In the genomic region with DNA sequence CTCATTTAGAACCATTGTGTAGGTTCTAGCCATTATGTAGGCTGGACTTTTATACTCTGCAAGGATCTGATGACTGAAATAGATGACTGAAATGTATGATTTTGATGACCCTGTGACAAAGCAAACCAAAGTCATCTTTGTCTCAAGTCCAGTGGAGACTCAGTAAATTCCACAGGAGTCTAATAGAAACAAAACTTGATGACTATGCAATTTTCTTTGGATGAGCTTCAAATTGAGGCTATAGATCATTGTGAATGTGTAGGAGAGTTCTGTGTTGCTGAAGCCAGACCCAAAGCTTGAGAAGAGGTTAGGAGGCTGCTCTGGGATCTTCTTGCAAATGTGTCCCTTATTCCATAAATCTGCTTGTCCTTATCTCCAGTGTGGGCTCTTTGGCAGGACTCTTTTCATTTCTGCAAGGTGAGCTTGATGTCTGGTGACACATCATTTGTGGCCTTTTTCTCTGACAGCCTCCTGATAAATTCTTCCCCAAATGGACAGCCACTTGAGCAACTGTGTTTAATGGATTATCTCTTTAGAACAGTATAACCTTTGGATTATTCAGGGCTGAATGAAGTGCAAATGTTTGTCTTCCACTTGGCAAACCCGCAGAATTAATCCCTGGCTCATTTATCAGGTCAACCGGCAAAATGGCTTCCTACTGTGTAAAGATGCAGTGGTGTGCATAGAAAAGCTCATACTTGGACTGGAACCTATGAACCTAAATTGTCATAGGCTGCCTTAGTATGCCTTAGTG, we compare ENCODE assay signal across 12 cellular contexts.
DNase-seq lines count a peak whose midpoint lies in the region; ATAC-seq, FAIRE-seq and TF ChIP-seq lines count a peak whose summit lies in the region.
"Had no signal": no experiment of that assay in that cellular context is flagged by ENCODE, and none has a peak within 500 bp of the region (broad histone marks: within the 10 kb centered on the region; RNA-seq: fewer than 3 reads in every experiment).

No MANE protein-coding gene starts in this region.

- 64% methylated on average over 2 of the region's 2 CpGs for WGBS in SK-N-SH (ENCODE audit: low lambda C conversion rate)

- H3K9ac ChIP-seq in neural progenitor cell (no peak overlapping the region), SK-N-SH (no peak overlapping the region)

- H3K27ac Mint-ChIP-seq in neural progenitor cell = no peak overlapping the region
- no peak overlapping the region for H3K27ac Mint-ChIP-seq in endothelial cell (ENCODE audit: unreplicated experiment)
- H3K27ac Mint-ChIP-seq: B cell, CD14-positive monocyte had no signal

- H3K27me3 ChIP-seq in neural progenitor cell = no peaks in the 10 kb centered on the region
- H3K27me3 ChIP-seq in SK-N-SH (ENCODE audit: insufficient read depth) = no peaks in the 10 kb centered on the region
- H3K27me3 ChIP-seq: SJSA1 had no signal

- H3K4me1 ChIP-seq in neural progenitor cell (no peaks in the 10 kb centered on the region), SK-N-SH (ENCODE audit: control insufficient read depth in 1 of 2, insufficient read depth in 2 of 2, low read depth in 1 of 2, low read length in 1 of 2) (no peaks in the 10 kb centered on the region)

- H3K4me3 Mint-ChIP-seq in neural progenitor cell (no peak overlapping the region), endothelial cell (ENCODE audit: unreplicated experiment) (no peak overlapping the region)
- H3K4me3 Mint-ChIP-seq: B cell, CD14-positive monocyte had no signal

- H3K27ac ChIP-seq in neural progenitor cell (no peak overlapping the region), SK-N-SH (ENCODE audit: low read depth in 2 of 2, low read length in 1 of 2) (no peak overlapping the region)
- H3K27ac ChIP-seq: SJSA1 had no signal

- TF ChIP-seq POLR2A in H54 (IDR thresholded peaks at IDR 0.05; ENCODE audit: low read depth, low read length) = no peak

- H3K36me3 Mint-ChIP-seq in neural progenitor cell (no peaks in the 10 kb centered on the region), endothelial cell (ENCODE audit: low read depth, unreplicated experiment) (no peaks in the 10 kb centered on the region)
- H3K36me3 Mint-ChIP-seq: CD14-positive monocyte had no signal

- FAIRE-seq in H54 (lab: Jason Lieb, UNC) (peak; percentile 11), islet of Langerhans (lab: Jason Lieb, UNC) (peak; percentile 99)

- H3K79me2 ChIP-seq in neural progenitor cell (ENCODE audit: low read depth) (no peaks in the 10 kb centered on the region), SK-N-SH (ENCODE audit: insufficient read depth) (no peaks in the 10 kb centered on the region)

- POLR2A ChIA-PET in SK-N-SH (lab: Yijun Ruan, JAX) = no interaction called here

- TF ChIP-seq CTCF in neural progenitor cell (IDR thresholded peaks at IDR 0.05) (no peak), endothelial cell (IDR thresholded peaks at IDR 0.05; ENCODE audit: unreplicated experiment) (no peak), SK-N-SH (IDR thresholded peaks at IDR 0.05) (no peak)

- H3K27me3 Mint-ChIP-seq in neural progenitor cell (ENCODE audit: insufficient read depth, low read depth) (peaks cover 3% of the 10 kb centered on the region), endothelial cell (ENCODE audit: unreplicated experiment) (no peaks in the 10 kb centered on the region)

- H3K36me3 ChIP-seq in neural progenitor cell = no peaks in the 10 kb centered on the region
- H3K36me3 ChIP-seq in SK-N-SH (replicated peaks in 1 of 2; ENCODE audit: control insufficient read depth in 1 of 2, insufficient read depth in 2 of 2, low read length in 1 of 2) = no peaks in the 10 kb centered on the region
- H3K36me3 ChIP-seq: SJSA1 had no signal

- no peak for ATAC-seq in GM18519 (IDR thresholded peaks at IDR 0.05; ENCODE audit: low FRiP score, unreplicated experiment)

- DNase-seq in NCI-H2029 treated with DMSO at 0.1 percent for 48 hours (lab: John Stamatoyannopoulos, UW) = peak; percentile 1
- no peak for DNase-seq in NCI-H2029 (lab: John Stamatoyannopoulos, UW)
- DNase-seq in H54 (ENCODE audit: insufficient read length, low spot score) = no peak
- DNase-seq in neural progenitor cell (ENCODE audit: low spot score) = peak; percentile 2
- no peak for DNase-seq in endothelial cell (ENCODE audit: low spot score)
- DNase-seq in SK-N-SH = no peak
- DNase-seq: DMS79 had no signal

- H4K20me1 ChIP-seq in neural progenitor cell (ENCODE audit: low read depth) = no peaks in the 10 kb centered on the region
- H4K20me1 ChIP-seq in SK-N-SH (ENCODE audit: insufficient read depth) = no peaks in the 10 kb centered on the region

- no peaks in the 10 kb centered on the region for H3K9me2 ChIP-seq in SK-N-SH

- H3K9me3 ChIP-seq in neural progenitor cell (ENCODE audit: low read depth) = no peaks in the 10 kb centered on the region
- H3K9me3 ChIP-seq in SK-N-SH = no peaks in the 10 kb centered on the region
- H3K9me3 ChIP-seq: SJSA1 had no signal

- H3K4me2 ChIP-seq in neural progenitor cell (no peak overlapping the region), SK-N-SH (no peak overlapping the region)

- H3F3A ChIP-seq in neural progenitor cell (ENCODE audit: low read depth) (no peaks in the 10 kb centered on the region), SK-N-SH (replicated peaks; ENCODE audit: insufficient read depth) (no peaks in the 10 kb centered on the region)

- H2AFZ ChIP-seq in neural progenitor cell (replicated peaks) (no peak overlapping the region), SK-N-SH (ENCODE audit: low read depth) (no peak overlapping the region)

- CTCF ChIA-PET in SK-N-SH (lab: Yijun Ruan, JAX) = interaction anchor here (0.5 to 5.1 kb wide), 52 partner anchors 8 to 1349 kb away, joined by 3 to 46 read pairs (median 4); no protein-coding TSS in a partner anchor

- H3K4me3 ChIP-seq in neural progenitor cell = no peak overlapping the region
- H3K4me3 ChIP-seq in SK-N-SH (ENCODE audit: low read depth in 2 of 2, low read length in 1 of 2) = no peak overlapping the region
- H3K4me3 ChIP-seq: SJSA1 had no signal

- H3K9me3 Mint-ChIP-seq in neural progenitor cell = no peaks in the 10 kb centered on the region
- H3K9me3 Mint-ChIP-seq in endothelial cell (ENCODE audit: unreplicated experiment) = no peaks in the 10 kb centered on the region

- H3K4me1 Mint-ChIP-seq in neural progenitor cell = peaks cover 3% of the 10 kb centered on the region
- H3K4me1 Mint-ChIP-seq in endothelial cell (ENCODE audit: unreplicated experiment) = peaks cover 26% of the 10 kb centered on the region
- H3K4me1 Mint-ChIP-seq: B cell, CD14-positive monocyte had no signal

- TF ChIP-seq EP300 in SK-N-SH (IDR thresholded peaks at IDR 0.05; ENCODE audit: borderline replicate concordance in 1 of 2, low read depth in 1 of 2, low read length in 1 of 2) = no peak

- no peak for TF ChIP-seq RAD21 in SK-N-SH (IDR thresholded peaks at IDR 0.05; ENCODE audit: low read length)

TF ChIP-seq in SK-N-SH, 30 proteins besides CTCF, POLR2A, EP300 and RAD21:
- no peak for TF ChIP-seq NFIC (IDR thresholded peaks at IDR 0.05; ENCODE audit: borderline replicate concordance)
- no peak for TF ChIP-seq ELF1 (IDR thresholded peaks at IDR 0.05)
- no peak for TF ChIP-seq CHD2 (IDR thresholded peaks at IDR 0.05; ENCODE audit: low read length, partially characterized antibody)
- no peak for TF ChIP-seq TCF12 (IDR thresholded peaks at IDR 0.05)
- no peak for TF ChIP-seq EZH2phosphoT487 (IDR thresholded peaks at IDR 0.05; ENCODE audit: borderline replicate concordance, low read depth)

Comparison
In these comparisons a context has a peak if more than half of its experiments do, and no peak if none do; other contexts are left out.
1. DNase-seq: peak in NCI-H2029 treated with DMSO at 0.1 percent for 48 hours (single experiment) and neural progenitor cell (single experiment); none in NCI-H2029 (single experiment), H54 (single experiment), endothelial cell (single experiment) and SK-N-SH (single experiment).